In genomic region chr4:26150948-26151347, GRCh38 we compare ENCODE assay signal across 9 cellular contexts.
DNase-seq lines count a peak whose midpoint lies in the region; ATAC-seq and TF ChIP-seq lines count a peak whose summit lies in the region.
"Had no signal": no experiment of that assay in that cellular context is flagged by ENCODE, and none has a peak within 500 bp of the region (broad histone marks: within the 10 kb centered on the region; RNA-seq: fewer than 3 reads in every experiment).

No MANE protein-coding gene starts in this region.

- POLR2A ChIA-PET in WTC11 (lab: Charles Lee), result no interaction called here

- CTCF ChIA-PET in WTC11 (lab: Charles Lee), result no interaction called here

- no peaks in the 10 kb centered on the region for H4K20me1 ChIP-seq in hepatocyte (ENCODE audit: insufficient read depth, poor library complexity, severe bottlenecking)

- peak overlapping the region; percentile 1 for H3K4me3 Mint-ChIP-seq in activated T-helper 1 cell treated with anti-CD3 and anti-CD28 coated beads, Interleukin-12 subunit alpha, Interleukin-12 subunit beta, Interleukin-2, Interleukin-4 antibody, amounts not matched to agents 30 ng/mL and 10 ng/mL and 1 ng/mL, durations not matched to agents 14 hours and 24 hours and 36 hours
- H3K4me3 Mint-ChIP-seq in WTC11, result no peak overlapping the region

- intact Hi-C loops in activated T-helper 1 cell treated with anti-CD3 and anti-CD28 coated beads, Interleukin-12 subunit alpha, Interleukin-12 subunit beta, Interleukin-2, Interleukin-4 antibody, amounts not matched to agents 30 ng/mL and 10 ng/mL and 1 ng/mL, durations not matched to agents 14 hours and 24 hours and 36 hours (cut with micrococcal nuclease), result loop anchor here (1.0 kb wide), 2 partner anchors 46 to 77 kb away; no protein-coding TSS in a partner anchor

- peaks cover 62% of the 10 kb centered on the region for H3K4me1 Mint-ChIP-seq in activated T-helper 1 cell treated with anti-CD3 and anti-CD28 coated beads, Interleukin-12 subunit alpha, Interleukin-12 subunit beta, Interleukin-2, Interleukin-4 antibody, amounts not matched to agents 30 ng/mL and 10 ng/mL and 1 ng/mL, durations not matched to agents 14 hours and 24 hours and 36 hours (ENCODE audit: low read depth)
- peaks cover 6% of the 10 kb centered on the region; the same call in 1 of the 2 replicates for H3K4me1 Mint-ChIP-seq in WTC11

- H3K36me3 ChIP-seq in hepatocyte (replicated peaks; ENCODE audit: insufficient read depth, low read depth), result no peaks in the 10 kb centered on the region

- no peaks in the 10 kb centered on the region for H3K9me2 ChIP-seq in hepatocyte (replicated peaks; ENCODE audit: insufficient read depth)

- no peaks in the 10 kb centered on the region for H3K27me3 ChIP-seq in hepatocyte

- DNase-seq in AG20443 (ENCODE audit: low spot score) (peak; percentile 35), KBM-7 (peak; percentile 39), putamen (ENCODE audit: low spot score) (peak; percentile 19), WTC11 (ENCODE audit: low spot score) (no peak), hepatocyte (ENCODE audit: low spot score) (no peak), NCI-H774 (lab: John Stamatoyannopoulos, UW) (no peak), kidney tubule cell (ENCODE audit: low spot score) (no peak)
- DNase-seq in activated T-helper 1 cell treated with anti-CD3 and anti-CD28 coated beads, Interleukin-12 subunit alpha, Interleukin-12 subunit beta, Interleukin-2, Interleukin-4 antibody, amounts not matched to agents 30 ng/mL and 10 ng/mL and 1 ng/mL, durations not matched to agents 14 hours and 24 hours and 36 hours (ENCODE audit: low spot score), result no peak
- DNase-seq: small intestine had no signal

- no peak overlapping the region for H2AFZ ChIP-seq in hepatocyte

- H3K27me3 Mint-ChIP-seq in activated T-helper 1 cell treated with anti-CD3 and anti-CD28 coated beads, Interleukin-12 subunit alpha, Interleukin-12 subunit beta, Interleukin-2, Interleukin-4 antibody, amounts not matched to agents 30 ng/mL and 10 ng/mL and 1 ng/mL, durations not matched to agents 14 hours and 24 hours and 36 hours (ENCODE audit: insufficient read depth), result no peaks in the 10 kb centered on the region
- peaks cover 4% of the 10 kb centered on the region for H3K27me3 Mint-ChIP-seq in WTC11 (ENCODE audit: low read depth)

- H3K9me3 ChIP-seq in hepatocyte (ENCODE audit: low read depth), result no peaks in the 10 kb centered on the region

- WGBS in hepatocyte (ENCODE audit: low lambda C conversion rate, missing lambda C conversion rate), result 90% methylated on average over 5 of the region's 5 CpGs

- in situ Hi-C loops in KBM-7 (cut with MboI; ENCODE audit: low pct_unique_long_range_greater_than_20kb, low sequenced_read_pairs), result no loop called here

- H3K4me3 ChIP-seq in hepatocyte, result no peak overlapping the region

- TF ChIP-seq CTCF in WTC11 (IDR thresholded peaks at IDR 0.05) (no peak), hepatocyte (IDR thresholded peaks at IDR 0.05; ENCODE audit: poor library complexity) (no peak)

- H3K27ac ChIP-seq in hepatocyte, result no peak overlapping the region

- H3K4me2 ChIP-seq in hepatocyte, result no peak overlapping the region

- peak overlapping the region; percentile 82 for H3K27ac Mint-ChIP-seq in activated T-helper 1 cell treated with anti-CD3 and anti-CD28 coated beads, Interleukin-12 subunit alpha, Interleukin-12 subunit beta, Interleukin-2, Interleukin-4 antibody, amounts not matched to agents 30 ng/mL and 10 ng/mL and 1 ng/mL, durations not matched to agents 14 hours and 24 hours and 36 hours
- H3K27ac Mint-ChIP-seq in WTC11, result no peak overlapping the region

- H3K36me3 Mint-ChIP-seq in activated T-helper 1 cell treated with anti-CD3 and anti-CD28 coated beads, Interleukin-12 subunit alpha, Interleukin-12 subunit beta, Interleukin-2, Interleukin-4 antibody, amounts not matched to agents 30 ng/mL and 10 ng/mL and 1 ng/mL, durations not matched to agents 14 hours and 24 hours and 36 hours (ENCODE audit: low read depth), result peaks cover 25% of the 10 kb centered on the region
- no peaks in the 10 kb centered on the region for H3K36me3 Mint-ChIP-seq in WTC11

- ATAC-seq in WTC11, result no peak

- H3K4me1 ChIP-seq in hepatocyte (ENCODE audit: insufficient read depth), result no peaks in the 10 kb centered on the region

- no peaks in the 10 kb centered on the region for H3K79me2 ChIP-seq in hepatocyte

- H3K9me3 Mint-ChIP-seq in activated T-helper 1 cell treated with anti-CD3 and anti-CD28 coated beads, Interleukin-12 subunit alpha, Interleukin-12 subunit beta, Interleukin-2, Interleukin-4 antibody, amounts not matched to agents 30 ng/mL and 10 ng/mL and 1 ng/mL, durations not matched to agents 14 hours and 24 hours and 36 hours, result peaks cover 38% of the 10 kb centered on the region
- peaks cover 9% of the 10 kb centered on the region for H3K9me3 Mint-ChIP-seq in WTC11

TF ChIP-seq in WTC11, 78 proteins besides CTCF, POLR2A, EP300 and RAD21:
- TF ChIP-seq ZSCAN18 (CRISPR knock-in tag; IDR thresholded peaks at IDR 0.05) (no peak), EMX1 (CRISPR knock-in tag; IDR thresholded peaks at IDR 0.05) (no peak), NR3C1 (CRISPR knock-in tag; conservative IDR thresholded peaks at IDR 0.05; ENCODE audit: low read depth) (no peak)
TF ChIP-seq in WTC11: peak in this region for 0.

Comparison
In these comparisons a context has a peak if more than half of its experiments do, and no peak if none do; other contexts are left out.
1. DNase-seq: peak in AG20443 (single experiment), KBM-7 (single experiment) and putamen (single experiment); none in activated T-helper 1 cell treated with anti-CD3 and anti-CD28 coated beads, Interleukin-12 subunit alpha, Interleukin-12 subunit beta, Interleukin-2, Interleukin-4 antibody, amounts not matched to agents 30 ng/mL and 10 ng/mL and 1 ng/mL, durations not matched to agents 14 hours and 24 hours and 36 hours (single experiment), WTC11 (single experiment), hepatocyte (single experiment), NCI-H774 (single experiment) and kidney tubule cell (single experiment).